Comparison of ENCODE assay signal across 8 cellular contexts in genomic region chr4:9691221-9692065, GRCh38.
DNase-seq lines count a peak whose midpoint lies in the region; ATAC-seq and TF ChIP-seq lines count a peak whose summit lies in the region.

No MANE protein-coding gene starts in this region.

- TF ChIP-seq CTCF in Caco-2 (IDR thresholded peaks at IDR 0.05; ENCODE audit: insufficient read depth in 1 of 2, low read depth in 1 of 2, low read length in 1 of 2, severe bottlenecking in 1 of 2, unreplicated experiment in 1 of 2) (no peak), RWPE1 (conservative IDR thresholded peaks at IDR 0.05; ENCODE audit: low read depth) (no peak), foreskin fibroblast (IDR thresholded peaks at IDR 0.05; ENCODE audit: low read depth, low read length) (no peak), neural cell (IDR thresholded peaks at IDR 0.05; ENCODE audit: poor library complexity, severe bottlenecking) (no peak)

- CTCF ChIA-PET in Caco-2 (lab: Charles Lee) (interaction anchor here (0.8 to 1.8 kb wide), 3 partner anchors 207 to 328 kb away, joined by 3 to 5 read pairs (median 4); no protein-coding TSS in a partner anchor), RWPE1 (lab: Yijun Ruan, JAX) (interaction anchor here (0.6 kb wide), 1 partner anchor 633 kb away, joined by 3 read pairs; no protein-coding TSS in a partner anchor)

- H2AFZ ChIP-seq in neural cell (ENCODE audit: low read depth, low read length), result no peak overlapping the region

- no peak overlapping the region for H3K4me2 ChIP-seq in neural cell (ENCODE audit: low read length)

- H3K36me3 ChIP-seq in Caco-2 (ENCODE audit: control insufficient read depth, insufficient read depth, low read length), result no peaks in the 10 kb centered on the region
- no peaks in the 10 kb centered on the region for H3K36me3 ChIP-seq in neural cell (ENCODE audit: insufficient read depth, low read length)

- no peak for TF ChIP-seq EP300 in neural cell (conservative IDR thresholded peaks at IDR 0.05; ENCODE audit: poor library complexity, severe bottlenecking)

- H3K27ac ChIP-seq in RWPE1 (peak overlapping the region; percentile 37; the same call in 1 of the 2 replicates), neural cell (ENCODE audit: low read length) (no peak overlapping the region)

- intact Hi-C loops in Caco-2 (cut with micrococcal nuclease; ENCODE audit: unreplicated experiment), result loop anchor here (10.0 kb wide), 2 partner anchors 73 to 203 kb away; no protein-coding TSS in a partner anchor

- BruUV-seq in Caco-2 (replicated peaks; lab: Mats Ljungman, UMichigan), result no TSS peak

- peak; percentile 96 for DNase-seq in Caco-2
- peak; percentile 79 for DNase-seq in RWPE1 (ENCODE audit: low spot score)
- DNase-seq in activated gamma-delta T cell treated with Interleukin-2 at 50 U/mL for 16 hours, result peak; percentile 88
- peak; percentile 83 to 88 for DNase-seq in foreskin fibroblast
- DNase-seq in stimulated activated naive CD8-positive, alpha-beta T cell treated with anti-CD3 and anti-CD28 coated beads, Interleukin-15, Interleukin-2, amounts not matched to agents 100 U/mL and 50 U/mL, for 24 hours, result peak; percentile 90

- H3K9me3 ChIP-seq in Caco-2, result no peaks in the 10 kb centered on the region
- H3K9me3 ChIP-seq in neural cell (ENCODE audit: low read length), result no peaks in the 10 kb centered on the region

- peak; percentile 100 for ATAC-seq in GM21529 (IDR thresholded peaks at IDR 0.05; ENCODE audit: unreplicated experiment)
- peak; percentile 100 for ATAC-seq in stimulated activated naive CD8-positive, alpha-beta T cell treated with anti-CD3 and anti-CD28 coated beads, Interleukin-15, Interleukin-2, amounts not matched to agents 100 U/mL and 50 U/mL, for 24 hours

- no peaks in the 10 kb centered on the region for H3F3A ChIP-seq in neural cell (ENCODE audit: insufficient read depth, low read length, poor library complexity, severe bottlenecking)

- peaks cover 6% of the 10 kb centered on the region for H3K4me1 Mint-ChIP-seq in Caco-2 (ENCODE audit: low read depth, unreplicated experiment)
- peaks cover 3 to 11% (median 8%) of the 10 kb centered on the region in 3 donors for H3K4me1 Mint-ChIP-seq in IgD-negative memory B cell

- POLR2A ChIA-PET in Caco-2 (lab: Charles Lee) (interaction anchor here (1.0 kb wide), 1 partner anchor 425 kb away, joined by 3 read pairs; the partner anchor contains the start of gene WDR1), RWPE1 (lab: Yijun Ruan, JAX; ENCODE audit: low non-redundant PET) (no interaction called here)

- H3K4me3 Mint-ChIP-seq in Caco-2 (ENCODE audit: unreplicated experiment) (peak overlapping the region; percentile 73), IgD-negative memory B cell (peak overlapping the region; percentile 83 to 96 (median 87))

- no peaks in the 10 kb centered on the region for H4K20me1 ChIP-seq in neural cell (ENCODE audit: insufficient read depth)

- H3K79me2 ChIP-seq in neural cell (replicated peaks; ENCODE audit: insufficient read depth, low read length), result no peaks in the 10 kb centered on the region

- H3K4me3 ChIP-seq in Caco-2 (ENCODE audit: low read depth, low read length) (peak overlapping the region; percentile 37), foreskin fibroblast (ENCODE audit: low read depth in 1 of 2, low read length in 2 of 2) (peak overlapping the region; percentile 49 to 62), neural cell (ENCODE audit: low read length) (peak overlapping the region; percentile 56)

- H3K9me3 Mint-ChIP-seq in Caco-2 (ENCODE audit: unreplicated experiment) (no peaks in the 10 kb centered on the region), IgD-negative memory B cell (no peaks in the 10 kb centered on the region)

- H3K27ac Mint-ChIP-seq in Caco-2 (ENCODE audit: unreplicated experiment), result peak overlapping the region; percentile 68
- peak overlapping the region; percentile 32 to 51 (median 39) for H3K27ac Mint-ChIP-seq in IgD-negative memory B cell

- H3K27me3 Mint-ChIP-seq in Caco-2 (ENCODE audit: insufficient read depth, unreplicated experiment) (no peaks in the 10 kb centered on the region), IgD-negative memory B cell (peaks cover 6% of the 10 kb centered on the region)

- H3K36me3 Mint-ChIP-seq in Caco-2 (ENCODE audit: insufficient read depth, unreplicated experiment) (no peaks in the 10 kb centered on the region), IgD-negative memory B cell (no peaks in the 10 kb centered on the region)

- no peaks in the 10 kb centered on the region for H3K9me2 ChIP-seq in neural cell (ENCODE audit: insufficient read depth, low read length)

- H3K4me1 ChIP-seq in Caco-2, result no peaks in the 10 kb centered on the region

- TF ChIP-seq RAD21 in neural cell (conservative IDR thresholded peaks at IDR 0.05), result no peak

- H3K9ac ChIP-seq in neural cell (ENCODE audit: low read length), result peak overlapping the region; percentile 34

- no peaks in the 10 kb centered on the region for H3K27me3 ChIP-seq in Caco-2 (replicated peaks; ENCODE audit: control insufficient read depth, insufficient read depth, low read length)
- H3K27me3 ChIP-seq in neural cell (ENCODE audit: insufficient read depth, low read depth, low read length), result no peaks in the 10 kb centered on the region

TF ChIP-seq in neural cell, 6 proteins besides CTCF, POLR2A, EP300 and RAD21:
- no peak for TF ChIP-seq MXI1 (conservative IDR thresholded peaks at IDR 0.05; ENCODE audit: poor library complexity, severe bottlenecking)
- TF ChIP-seq POLR2AphosphoS5 (IDR thresholded peaks at IDR 0.05), result no peak
- TF ChIP-seq REST (IDR thresholded peaks at IDR 0.05; ENCODE audit: borderline replicate concordance), result no peak
- TF ChIP-seq TAF1 (IDR thresholded peaks at IDR 0.05; ENCODE audit: low read depth), result no peak
- TF ChIP-seq EZH2 (IDR thresholded peaks at IDR 0.05; ENCODE audit: borderline replicate concordance, insufficient read depth, low read length, poor library complexity, severe bottlenecking), result no peak
- TF ChIP-seq SMC3 (conservative IDR thresholded peaks at IDR 0.05; ENCODE audit: poor library complexity), result no peak
TF ChIP-seq in neural cell: peak in this region for 0.
